ENCODE assay signal across 8 cellular contexts in the genomic region with DNA sequence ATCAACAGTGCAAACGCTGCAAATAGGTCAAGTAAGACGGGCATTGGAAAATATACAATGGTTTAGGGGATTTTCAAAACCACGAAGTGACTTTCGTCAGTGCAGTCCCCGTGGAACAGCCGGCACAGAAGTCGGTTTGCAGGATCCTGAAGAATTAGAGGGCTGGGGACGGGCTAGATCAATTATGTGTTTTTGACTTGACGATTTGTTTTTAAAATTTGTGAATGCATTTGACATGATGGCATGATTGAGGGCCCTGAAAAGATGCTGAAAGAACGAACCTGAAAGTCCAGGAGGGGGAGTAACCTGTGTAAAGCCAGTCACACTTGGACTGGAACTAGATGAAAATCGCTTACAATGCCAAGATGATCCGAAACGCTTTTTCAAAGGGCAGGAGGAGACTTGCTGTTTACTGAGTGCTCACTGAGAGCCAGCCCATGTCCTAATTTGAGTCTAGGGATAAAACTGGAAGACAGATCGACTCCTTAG. TPM values are rescaled to one million over a fixed set of nuclear protein-coding genes. Genes with fewer than 3 reads are reported as not detected.
DNase-seq lines count a peak whose midpoint lies in the region; ATAC-seq and TF ChIP-seq lines count a peak whose summit lies in the region.

No MANE protein-coding gene starts in this region.

- peaks cover 15 to 16% of the 10 kb centered on the region in 2 donors for H3K9me3 Mint-ChIP-seq in stimulated activated naive CD8-positive, alpha-beta T cell treated with anti-CD3 and anti-CD28 coated beads, Interleukin-15, amount 100 ng/mL, for 72 hours

- peaks cover 26% of the 10 kb centered on the region for H3K4me1 Mint-ChIP-seq in stimulated activated naive CD8-positive, alpha-beta T cell treated with anti-CD3 and anti-CD28 coated beads, Interleukin-15, amount 100 ng/mL, for 72 hours

- no peaks in the 10 kb centered on the region for H3K36me3 ChIP-seq in ascending aorta

- ATAC-seq in HG03521 (IDR thresholded peaks at IDR 0.05; ENCODE audit: unreplicated experiment) = peak; percentile 5
- peak; percentile 22 for ATAC-seq in stimulated activated naive CD8-positive, alpha-beta T cell treated with anti-CD3 and anti-CD28 coated beads, Interleukin-15, amount 100 ng/mL, for 72 hours
- no peak for ATAC-seq in HG03159 (IDR thresholded peaks at IDR 0.05; ENCODE audit: unreplicated experiment)

- intact Hi-C loops in ascending aorta (cut with DNase I) = loop anchor here (5.0 kb wide), 1 partner anchor 1057 kb away; no protein-coding TSS in a partner anchor

- peak overlapping the region; percentile 92 to 97 for H3K27ac ChIP-seq in ascending aorta

- H3K4me3 Mint-ChIP-seq in stimulated activated naive CD8-positive, alpha-beta T cell treated with anti-CD3 and anti-CD28 coated beads, Interleukin-15, amount 100 ng/mL, for 72 hours = peak overlapping the region; percentile 86 to 90

- peak; percentile 33 for DNase-seq in NCI-H345 (lab: John Stamatoyannopoulos, UW)
- DNase-seq in NCI-H345 treated with DMSO at 0.1 percent for 48 hours (lab: John Stamatoyannopoulos, UW; ENCODE audit: unreplicated experiment) = no peak
- DNase-seq in ascending aorta (ENCODE audit: low spot score in 2 of 2) = peak in 1 of 2 donors; percentile 65
- peak in 1 of 2 donors; percentile 13 for DNase-seq in stimulated activated naive CD8-positive, alpha-beta T cell treated with anti-CD3 and anti-CD28 coated beads, Interleukin-15, amount 100 ng/mL, for 72 hours
- DNase-seq in NCI-H2107 treated with DMSO at 0.1 percent for 48 hours (lab: John Stamatoyannopoulos, UW; ENCODE audit: unreplicated experiment) = no peak

- H3K9me3 ChIP-seq in ascending aorta (no peaks in the 10 kb centered on the region), iPS-18c (ENCODE audit: control insufficient read depth, insufficient read depth, low read length) (no peaks in the 10 kb centered on the region)

- H3K27me3 Mint-ChIP-seq in stimulated activated naive CD8-positive, alpha-beta T cell treated with anti-CD3 and anti-CD28 coated beads, Interleukin-15, amount 100 ng/mL, for 72 hours = no peaks in the 10 kb centered on the region

- H3K4me3 ChIP-seq in ascending aorta (peak overlapping the region; percentile 78 to 91), iPS-18c (ENCODE audit: insufficient read depth, low read depth, low read length) (peak overlapping the region; percentile 86)

- peak overlapping the region; percentile 38 to 94 for H3K27ac Mint-ChIP-seq in stimulated activated naive CD8-positive, alpha-beta T cell treated with anti-CD3 and anti-CD28 coated beads, Interleukin-15, amount 100 ng/mL, for 72 hours

- no peaks in the 10 kb centered on the region for H3K27me3 ChIP-seq in ascending aorta

- no peak for TF ChIP-seq CTCF in ascending aorta (IDR thresholded peaks at IDR 0.05)

- peaks cover 0 to 8% of the 10 kb centered on the region in 2 donors for H3K4me1 ChIP-seq in ascending aorta

RNA-seq across cellular contexts. Expression of gene DGKH, which starts 8.9 kb away (rescaled TPM):
- total RNA-seq in ascending aorta = 16.0 TPM
